24 cellular contexts compared by ENCODE assay signal in the genomic region with DNA sequence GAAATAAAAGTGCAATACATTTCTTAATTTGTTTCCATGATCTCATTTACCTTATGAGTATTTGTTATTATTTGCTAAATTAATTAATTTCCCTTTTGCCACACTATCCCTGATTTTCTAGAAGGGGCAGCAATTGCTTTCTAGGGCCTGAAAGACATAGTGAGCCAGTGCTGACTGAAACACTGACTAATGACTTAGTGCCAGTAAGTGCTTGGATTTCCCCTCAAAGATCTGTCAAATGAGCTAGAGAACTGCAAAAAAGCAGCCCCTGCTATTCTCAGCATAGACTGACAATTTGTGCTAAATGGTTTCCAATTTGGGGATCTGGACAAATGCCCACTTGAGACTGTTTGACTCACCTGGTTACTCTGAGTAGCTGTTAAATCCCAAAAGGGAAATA. TPM values are rescaled to one million over a fixed set of nuclear protein-coding genes. Genes with fewer than 3 reads are reported as not detected.
"Had no signal": no experiment of that assay in that cellular context is flagged by ENCODE, and none has a peak within 500 bp of the region (broad histone marks: within the 10 kb centered on the region; RNA-seq: fewer than 3 reads in every experiment).

No MANE protein-coding gene starts in this region.

- H3K4me3 ChIP-seq: gastrocnemius medialis, pancreas, thyroid gland had no signal

- H3K27me3 Mint-ChIP-seq: activated naive CD4-positive, alpha-beta T cell treated with anti-CD3 and anti-CD28 coated beads, Interleukin-2, amount 50 U/mL, for 24 hours; dendritic cell treated with granulocyte-macrophage colony-stimulating factor and Interleukin-4, amounts not matched to agents 40 ng/mL and 50 ng/mL, for 4 days; memory B cell; stimulated activated naive CD8-positive, alpha-beta T cell treated with anti-CD3 and anti-CD28 coated beads, Interleukin-15, Interleukin-2, amounts not matched to agents 100 ng/mL and 50 ng/mL, for 24 hours had no signal

- H3K4me1 ChIP-seq: gastrocnemius medialis, thyroid gland had no signal

- DNase-seq: activated gamma-delta T cell treated with Interleukin-2 at 50 U/mL for 16 hours; activated T-cell treated with anti-CD3 and anti-CD28 coated beads, Interleukin-2, amount 50 U/mL, for 1 hour; anterior cingulate cortex; effector CD8-positive, alpha-beta T cell; erythroblast; gastrocnemius medialis; hippocampal formation; nephron progenitor cell; pancreas; right cardiac atrium; stimulated activated CD4-positive, alpha-beta T cell treated with anti-CD3 and anti-CD28 coated beads, Interleukin-1b, Interleukin-23, amount 100 ng/mL, for 48 hours; substantia nigra; T1000; thyroid gland had no signal

- H3K4me1 Mint-ChIP-seq: activated naive CD4-positive, alpha-beta T cell treated with anti-CD3 and anti-CD28 coated beads, Interleukin-2, amount 50 U/mL, for 24 hours had no signal

- ATAC-seq: gastrocnemius medialis, pancreas, right cardiac atrium, WTC11 had no signal

- H3K9me3 ChIP-seq: gastrocnemius medialis, pancreas, thyroid gland had no signal

- H3K27ac Mint-ChIP-seq: activated naive CD4-positive, alpha-beta T cell treated with anti-CD3 and anti-CD28 coated beads, Interleukin-2, amount 50 U/mL, for 24 hours; dendritic cell treated with granulocyte-macrophage colony-stimulating factor and Interleukin-4, amounts not matched to agents 40 ng/mL and 50 ng/mL, for 4 days; memory B cell; nephron progenitor cell; stimulated activated naive CD8-positive, alpha-beta T cell treated with anti-CD3 and anti-CD28 coated beads, Interleukin-15, Interleukin-2, amounts not matched to agents 100 ng/mL and 50 ng/mL, for 24 hours; T-helper 1 cell treated with Interleukin-12 subunit alpha and Interleukin-12 subunit beta and Interleukin-4 antibody, amounts not matched to agents 30 μg/mL and 1 μg/mL, for 36 hours; WTC11 had no signal

- H3K9me3 Mint-ChIP-seq: activated naive CD4-positive, alpha-beta T cell treated with anti-CD3 and anti-CD28 coated beads, Interleukin-2, amount 50 U/mL, for 24 hours; nephron progenitor cell; stimulated activated naive CD8-positive, alpha-beta T cell treated with anti-CD3 and anti-CD28 coated beads, Interleukin-15, Interleukin-2, amounts not matched to agents 100 ng/mL and 50 ng/mL, for 24 hours; T-helper 1 cell treated with Interleukin-12 subunit alpha and Interleukin-12 subunit beta and Interleukin-4 antibody, amounts not matched to agents 30 μg/mL and 1 μg/mL, for 36 hours had no signal

- H3K27me3 ChIP-seq: gastrocnemius medialis, pancreas, thyroid gland had no signal

- H3K4me3 Mint-ChIP-seq: activated naive CD4-positive, alpha-beta T cell treated with anti-CD3 and anti-CD28 coated beads, Interleukin-2, amount 50 U/mL, for 24 hours; dendritic cell treated with granulocyte-macrophage colony-stimulating factor and Interleukin-4, amounts not matched to agents 40 ng/mL and 50 ng/mL, for 4 days; memory B cell; nephron progenitor cell; stimulated activated naive CD8-positive, alpha-beta T cell treated with anti-CD3 and anti-CD28 coated beads, Interleukin-15, Interleukin-2, amounts not matched to agents 100 ng/mL and 50 ng/mL, for 24 hours; T-helper 1 cell treated with Interleukin-12 subunit alpha and Interleukin-12 subunit beta and Interleukin-4 antibody, amounts not matched to agents 30 μg/mL and 1 μg/mL, for 36 hours; WTC11 had no signal

- H3K36me3 Mint-ChIP-seq: activated naive CD4-positive, alpha-beta T cell treated with anti-CD3 and anti-CD28 coated beads, Interleukin-2, amount 50 U/mL, for 24 hours; memory B cell; WTC11 had no signal

- H3K27ac ChIP-seq: gastrocnemius medialis, pancreas, thyroid gland had no signal

- H3K36me3 ChIP-seq: gastrocnemius medialis, pancreas, thyroid gland had no signal

RNA-seq across cellular contexts. Expression of gene USH2A, which starts 35.6 kb away (rescaled TPM):
- total RNA-seq: chondrocyte, mononuclear cell, pulmonary artery endothelial cell had no signal
- polyA plus RNA-seq: urinary bladder had no signal
